ENCODE assay signal across 9 cellular contexts in genomic region chr4:13657016-13657415, GRCh38. TPM values are rescaled to one million over a fixed set of nuclear protein-coding genes. Genes with fewer than 3 reads are reported as not detected.
DNase-seq lines count a peak whose midpoint lies in the region; ATAC-seq and TF ChIP-seq lines count a peak whose summit lies in the region.
"Had no signal": no experiment of that assay in that cellular context is flagged by ENCODE, and none has a peak within 500 bp of the region (broad histone marks: within the 10 kb centered on the region; RNA-seq: fewer than 3 reads in every experiment).

No MANE protein-coding gene starts in this region.

- H3K27me3 Mint-ChIP-seq in H9 (ENCODE audit: low read depth) (peaks cover 5% of the 10 kb centered on the region; the same call in 1 of the 2 replicates), mesothelial cell of epicardium (ENCODE audit: low read depth) (peaks cover 13% of the 10 kb centered on the region)
- peaks cover 2% of the 10 kb centered on the region for H3K27me3 Mint-ChIP-seq in activated naive CD8-positive, alpha-beta T cell treated with anti-CD3 and anti-CD28 coated beads, Interleukin-2, amount 50 U/mL, for 24 hours

- H3K9me3 Mint-ChIP-seq in H9 (no peaks in the 10 kb centered on the region), mesothelial cell of epicardium (no peaks in the 10 kb centered on the region)
- no peaks in the 10 kb centered on the region for H3K9me3 Mint-ChIP-seq in activated naive CD8-positive, alpha-beta T cell treated with anti-CD3 and anti-CD28 coated beads, Interleukin-2, amount 50 U/mL, for 24 hours

- CTCF ChIA-PET in AG04450 (lab: Charles Lee) = interaction anchor here (0.6 to 5.4 kb wide), 40 partner anchors 9 to 1543 kb away, joined by 3 to 89 read pairs (median 4); partner anchors contain the start of gene BOD1L1

- ATAC-seq in activated naive CD8-positive, alpha-beta T cell treated with anti-CD3 and anti-CD28 coated beads, Interleukin-2, amount 50 U/mL, for 24 hours = no peak
- no peak for ATAC-seq in HG03280 (IDR thresholded peaks at IDR 0.05; ENCODE audit: unreplicated experiment)
- ATAC-seq in HG03135 (IDR thresholded peaks at IDR 0.05; ENCODE audit: unreplicated experiment) = no peak

- H2AK5ac ChIP-seq in H9 (ENCODE audit: insufficient read length, low read length) = no peak overlapping the region

- H3K27ac ChIP-seq in AG04450 (ENCODE audit: low read depth, low read length) (no peak overlapping the region), H9 (ENCODE audit: insufficient read length, low read depth, low read length) (no peak overlapping the region)

- no peaks in the 10 kb centered on the region for H4K20me1 ChIP-seq in H9 (ENCODE audit: control insufficient read depth, insufficient read depth, insufficient read length)

- H3K4me1 Mint-ChIP-seq in H9 = peaks cover 15 to 27% of the 10 kb centered on the region in 2 experiments
- H3K4me1 Mint-ChIP-seq in activated naive CD8-positive, alpha-beta T cell treated with anti-CD3 and anti-CD28 coated beads, Interleukin-2, amount 50 U/mL, for 24 hours = peaks cover 13% of the 10 kb centered on the region
- peaks cover 22% of the 10 kb centered on the region for H3K4me1 Mint-ChIP-seq in mesothelial cell of epicardium

- H2BK5ac ChIP-seq in H9 (ENCODE audit: insufficient read length, low read length) = no peak overlapping the region

- no peak overlapping the region for H3K18ac ChIP-seq in H9 (ENCODE audit: insufficient read length, low read depth, low read length)

- WGBS in H9 (ENCODE audit: extremely low coverage, insufficient read length, low lambda C conversion rate) = no CpG with 5 or more reads among the region's 4 CpGs

- H3K27me3 ChIP-seq in AG04450 (ENCODE audit: control insufficient read depth, insufficient read depth, low read length) = no peaks in the 10 kb centered on the region
- no peaks in the 10 kb centered on the region for H3K27me3 ChIP-seq in H9 (ENCODE audit: insufficient read depth, low read length)

- H3K4me2 ChIP-seq in H9 (ENCODE audit: insufficient read depth, insufficient read length, low read length) = peak overlapping the region; percentile 35

- no peak overlapping the region for H2BK15ac ChIP-seq in H9 (ENCODE audit: low read depth, low read length)

- H2BK120ac ChIP-seq in H9 (ENCODE audit: low read depth, low read length, poor library complexity, severe bottlenecking) = no peak overlapping the region

- H2BK12ac ChIP-seq in H9 (ENCODE audit: insufficient read length, low read depth, low read length) = no peak overlapping the region

- no peak overlapping the region for H4K8ac ChIP-seq in H9 (replicated peaks; ENCODE audit: insufficient read length, low read depth, low read length)

- POLR2A ChIA-PET in AG04450 (lab: Yijun Ruan, JAX) = interaction anchor here (0.7 kb wide), 1 partner anchor 236 kb away, joined by 3 read pairs; no protein-coding TSS in a partner anchor

- H3K14ac ChIP-seq in H9 (ENCODE audit: insufficient read depth, low read length) = no peak overlapping the region

- peak overlapping the region in 1 of 2 experiments; percentile 60; a peak in 3 of 5 replicates for H3K4me3 Mint-ChIP-seq in H9
- H3K4me3 Mint-ChIP-seq in activated naive CD8-positive, alpha-beta T cell treated with anti-CD3 and anti-CD28 coated beads, Interleukin-2, amount 50 U/mL, for 24 hours = peak overlapping the region; percentile 52
- peak overlapping the region; percentile 49 for H3K4me3 Mint-ChIP-seq in mesothelial cell of epicardium

- TF ChIP-seq CTCF in AG04450 (IDR thresholded peaks at IDR 0.05; ENCODE audit: low read depth, low read length) (no peak), H9 (conservative IDR thresholded peaks at IDR 0.05) (no peak), mesothelial cell of epicardium (IDR thresholded peaks at IDR 0.05; ENCODE audit: unreplicated experiment) (no peak)

- no peak overlapping the region for H4K91ac ChIP-seq in H9 (ENCODE audit: insufficient read length, low read depth, low read length)

- H3K56ac ChIP-seq in H9 (ENCODE audit: insufficient read length, low read depth, low read length) = no peak overlapping the region

- H3K23ac ChIP-seq in H9 (ENCODE audit: insufficient read length, low read depth, low read length) = no peak overlapping the region

- no peak overlapping the region for H4K5ac ChIP-seq in H9 (ENCODE audit: insufficient read length, low read depth, low read length)

- H2AFZ ChIP-seq in H9 (ENCODE audit: low read length) = no peak overlapping the region

- no peak overlapping the region for H3K4ac ChIP-seq in H9 (ENCODE audit: low read depth, low read length)

- no peaks in the 10 kb centered on the region for H3K36me3 Mint-ChIP-seq in H9 (ENCODE audit: insufficient read depth in 1 of 3, low read depth in 3 of 3)
- H3K36me3 Mint-ChIP-seq in activated naive CD8-positive, alpha-beta T cell treated with anti-CD3 and anti-CD28 coated beads, Interleukin-2, amount 50 U/mL, for 24 hours (ENCODE audit: low read depth) = no peaks in the 10 kb centered on the region
- no peaks in the 10 kb centered on the region for H3K36me3 Mint-ChIP-seq in mesothelial cell of epicardium

- no peaks in the 10 kb centered on the region for H3K23me2 ChIP-seq in H9 (ENCODE audit: insufficient read length, low read depth, low read length, poor library complexity, severe bottlenecking)

- no peak overlapping the region for H3K9ac ChIP-seq in H9 (ENCODE audit: extremely low read depth, insufficient read length, low read length)

- DNase-seq in AG04450 (ENCODE audit: low read depth, low spot score) (no peak), H9 (no peak), mesothelial cell of epicardium (ENCODE audit: low spot score in 2 of 2, unreplicated experiment in 2 of 2) (no peak), NCI-H2227 (lab: John Stamatoyannopoulos, UW; ENCODE audit: unreplicated experiment) (no peak), NCI-H1092 (lab: John Stamatoyannopoulos, UW) (no peak)
- no peak for DNase-seq in activated naive CD8-positive, alpha-beta T cell treated with anti-CD3 and anti-CD28 coated beads, Interleukin-2, amount 50 U/mL, for 24 hours
- DNase-seq: GF-D8 had no signal

- H3T11ph ChIP-seq in H9 (ENCODE audit: low read length) = no peak overlapping the region

- no peaks in the 10 kb centered on the region for H3K79me2 ChIP-seq in H9 (ENCODE audit: insufficient read depth, low read length)

- H3K4me3 ChIP-seq in AG04450 (ENCODE audit: low read depth, low read length) = peak overlapping the region; percentile 50

- no peaks in the 10 kb centered on the region for H3K79me1 ChIP-seq in H9 (ENCODE audit: insufficient read depth, low read depth, low read length, poor library complexity, severe bottlenecking)

- H3K9me3 ChIP-seq in AG04450 (ENCODE audit: control insufficient read depth, insufficient read depth, low read length) = no peaks in the 10 kb centered on the region
- no peaks in the 10 kb centered on the region for H3K9me3 ChIP-seq in H9 (ENCODE audit: control insufficient read depth, low read depth, low read length)

- H3K4me1 ChIP-seq in H9 (ENCODE audit: insufficient read depth, low read length) = no peaks in the 10 kb centered on the region; the same call in 1 of the 2 replicates

- H3K27ac Mint-ChIP-seq in H9 (no peak overlapping the region), mesothelial cell of epicardium (no peak overlapping the region)
- H3K27ac Mint-ChIP-seq in activated naive CD8-positive, alpha-beta T cell treated with anti-CD3 and anti-CD28 coated beads, Interleukin-2, amount 50 U/mL, for 24 hours = peak overlapping the region; percentile 15

- no peak overlapping the region for H2BK20ac ChIP-seq in H9 (ENCODE audit: low read depth, low read length, poor library complexity, severe bottlenecking)

RNA-seq across cellular contexts. Expression of gene BOD1L1, which starts 29.5 kb away (rescaled TPM):
- polyA plus RNA-seq in AG04450 (2011; rRNA removed) = 17.9 and 23.1 TPM in 2 replicates
- polyA minus RNA-seq in AG04450 (2011; rRNA and poly(A)+ RNA removed) = 25.3 and 38.5 TPM in 2 replicates
- 32.7 and 37.8 TPM in 2 replicates for total RNA-seq in H9 (2021)
- total RNA-seq in mesothelial cell of epicardium = 53.1 to 56.8 TPM (median 55.6 TPM) in 3 replicates
